ENCODE assay signal across 24 cellular contexts in genomic region chr13:60095300-60095699, GRCh38.
"Had no signal": no experiment of that assay in that cellular context is flagged by ENCODE, and none has a peak within 500 bp of the region (broad histone marks: within the 10 kb centered on the region; RNA-seq: fewer than 3 reads in every experiment).

No MANE protein-coding gene starts in this region.

- H3K9me3 Mint-ChIP-seq: activated CD8-positive, alpha-beta T cell treated with anti-CD3 and anti-CD28 coated beads for 36 hours; stimulated activated memory B cell treated with anti-CD40 and anti-IgM and Interleukin-4, amounts not matched to agents 10 μg/mL and 1 μg/mL and 100 μg/mL, for 72 hours had no signal

- H3K9me3 ChIP-seq: heart right ventricle, lower lobe of right lung, right lobe of liver, vagina had no signal

- FAIRE-seq: endometrium, kidney had no signal

- H3K27ac ChIP-seq: cardiac muscle cell, heart right ventricle, lower lobe of right lung, right lobe of liver, skin epidermis, vagina had no signal

- H3K4me1 ChIP-seq: heart right ventricle, lower lobe of right lung, right lobe of liver, vagina had no signal

- H3K27me3 ChIP-seq: cardiac muscle cell, heart right ventricle, right lobe of liver, vagina had no signal

- H3K36me3 ChIP-seq: cardiac muscle cell, heart right ventricle, lower lobe of right lung, right lobe of liver, vagina had no signal

- ATAC-seq: activated CD8-positive, alpha-beta memory T cell treated with anti-CD3 and anti-CD28 coated beads, Interleukin-2, amount 10 ng/mL, durations not matched to agents 7 days and 5 days; activated CD8-positive, alpha-beta T cell treated with anti-CD3 and anti-CD28 coated beads for 36 hours; heart right ventricle; left lobe of liver; naive thymus-derived CD4-positive, alpha-beta T cell; right lobe of liver; stimulated activated memory B cell treated with anti-CD40 and anti-IgM and Interleukin-4, amounts not matched to agents 10 μg/mL and 1 μg/mL and 100 μg/mL, for 72 hours had no signal

- DNase-seq: activated CD4-positive, alpha-beta T cell treated with anti-CD3 and anti-CD28 coated beads for 48 hours; activated CD8-positive, alpha-beta memory T cell treated with anti-CD3 and anti-CD28 coated beads, Interleukin-2, amount 10 ng/mL, durations not matched to agents 7 days and 5 days; activated CD8-positive, alpha-beta T cell treated with anti-CD3 and anti-CD28 coated beads for 36 hours; activated effector memory CD4-positive, alpha-beta T cell treated with anti-CD3 and anti-CD28 coated beads, Interleukin-2, amount 50 U/mL, for 16 hours; activated naive CD4-positive, alpha-beta T cell treated with anti-CD3 and anti-CD28 coated beads, Interleukin-2, amount 10 ng/mL, durations not matched to agents 7 days and 5 days; activated T-cell treated with anti-CD3 and anti-CD28 coated beads for 4 hours; cortex of kidney; foreskin fibroblast; heart right ventricle; kidney; lower lobe of right lung; naive thymus-derived CD4-positive, alpha-beta T cell; occipital lobe; posterior cingulate gyrus; right lobe of liver; stimulated activated CD4-positive, alpha-beta T cell treated with anti-CD3 and anti-CD28 coated beads, Interleukin-2, amount 100 ng/mL, for 24 hours; trophoblast cell had no signal

- H3K27ac Mint-ChIP-seq: activated CD8-positive, alpha-beta memory T cell treated with anti-CD3 and anti-CD28 coated beads, Interleukin-2, amount 10 ng/mL, durations not matched to agents 7 days and 5 days; activated CD8-positive, alpha-beta T cell treated with anti-CD3 and anti-CD28 coated beads for 36 hours; activated naive CD4-positive, alpha-beta T cell treated with anti-CD3 and anti-CD28 coated beads, Interleukin-2, amount 10 ng/mL, durations not matched to agents 7 days and 5 days; naive thymus-derived CD4-positive, alpha-beta T cell; stimulated activated memory B cell treated with anti-CD40 and anti-IgM and Interleukin-4, amounts not matched to agents 10 μg/mL and 1 μg/mL and 100 μg/mL, for 72 hours had no signal

- H3K27me3 Mint-ChIP-seq: activated CD8-positive, alpha-beta memory T cell treated with anti-CD3 and anti-CD28 coated beads, Interleukin-2, amount 10 ng/mL, durations not matched to agents 7 days and 5 days; activated CD8-positive, alpha-beta T cell treated with anti-CD3 and anti-CD28 coated beads for 36 hours; activated naive CD4-positive, alpha-beta T cell treated with anti-CD3 and anti-CD28 coated beads, Interleukin-2, amount 10 ng/mL, durations not matched to agents 7 days and 5 days; naive thymus-derived CD4-positive, alpha-beta T cell; stimulated activated memory B cell treated with anti-CD40 and anti-IgM and Interleukin-4, amounts not matched to agents 10 μg/mL and 1 μg/mL and 100 μg/mL, for 72 hours had no signal

- H3K36me3 Mint-ChIP-seq: stimulated activated memory B cell treated with anti-CD40 and anti-IgM and Interleukin-4, amounts not matched to agents 10 μg/mL and 1 μg/mL and 100 μg/mL, for 72 hours had no signal

- H3K4me3 ChIP-seq: cardiac muscle cell, heart right ventricle, lower lobe of right lung, right lobe of liver, skin epidermis, vagina had no signal

- H3K4me3 Mint-ChIP-seq: activated CD8-positive, alpha-beta memory T cell treated with anti-CD3 and anti-CD28 coated beads, Interleukin-2, amount 10 ng/mL, durations not matched to agents 7 days and 5 days; activated CD8-positive, alpha-beta T cell treated with anti-CD3 and anti-CD28 coated beads for 36 hours; activated naive CD4-positive, alpha-beta T cell treated with anti-CD3 and anti-CD28 coated beads, Interleukin-2, amount 10 ng/mL, durations not matched to agents 7 days and 5 days; naive thymus-derived CD4-positive, alpha-beta T cell; neural crest cell; stimulated activated memory B cell treated with anti-CD40 and anti-IgM and Interleukin-4, amounts not matched to agents 10 μg/mL and 1 μg/mL and 100 μg/mL, for 72 hours had no signal

- H3K4me1 Mint-ChIP-seq: activated naive CD4-positive, alpha-beta T cell treated with anti-CD3 and anti-CD28 coated beads, Interleukin-2, amount 10 ng/mL, durations not matched to agents 7 days and 5 days; stimulated activated memory B cell treated with anti-CD40 and anti-IgM and Interleukin-4, amounts not matched to agents 10 μg/mL and 1 μg/mL and 100 μg/mL, for 72 hours had no signal
